In genomic region chr12:18828483-18828882, GRCh38 we compare ENCODE assay signal across 21 cellular contexts.
DNase-seq lines count a peak whose midpoint lies in the region; ATAC-seq, FAIRE-seq and TF ChIP-seq lines count a peak whose summit lies in the region.
"Had no signal": no experiment of that assay in that cellular context is flagged by ENCODE, and none has a peak within 500 bp of the region (broad histone marks: within the 10 kb centered on the region; RNA-seq: fewer than 3 reads in every experiment).

No MANE protein-coding gene starts in this region.

- no peak for TF ChIP-seq CTCF in bronchial epithelial cell (IDR thresholded peaks at IDR 0.05; ENCODE audit: insufficient read depth, low read length, severe bottlenecking)
- no peak for TF ChIP-seq CTCF in epithelial cell of esophagus (IDR thresholded peaks at IDR 0.05; ENCODE audit: insufficient read depth, low read depth, low read length, missing control alignments)
- no peak for TF ChIP-seq CTCF in dorsolateral prefrontal cortex (IDR thresholded peaks at IDR 0.05 in 54 of 56, conservative IDR thresholded peaks at IDR 0.05 in 2 of 56; ENCODE audit: low read depth in 1 of 56, partially characterized antibody in 56 of 56)

- H3K27ac ChIP-seq in small intestine (ENCODE audit: low read depth in 1 of 2, low read length in 1 of 2), result no peak overlapping the region
- no peak overlapping the region for H3K27ac ChIP-seq in dorsolateral prefrontal cortex
- H3K27ac ChIP-seq: 22Rv1; A549; BLaER1 treated with 17β-estradiol and CSF1 and Interleukin-3, amounts not matched to agents 10 nM and 100 nM; C4-2B had no signal

- ATAC-seq in left colon, result peak; percentile 84
- no peak for ATAC-seq in HG02678 (IDR thresholded peaks at IDR 0.05; ENCODE audit: unreplicated experiment)
- ATAC-seq: A549; CD8-positive, alpha-beta T cell had no signal

- H3K27me3 ChIP-seq in bronchial epithelial cell (ENCODE audit: control insufficient read depth, insufficient read depth, low read length) (no peaks in the 10 kb centered on the region), small intestine (ENCODE audit: control insufficient read depth in 2 of 2, insufficient read depth in 2 of 2, low read length in 2 of 2) (no peaks in the 10 kb centered on the region), dorsolateral prefrontal cortex (no peaks in the 10 kb centered on the region)
- H3K27me3 ChIP-seq: BLaER1 treated with 17β-estradiol and CSF1 and Interleukin-3, amounts not matched to agents 10 nM and 100 nM had no signal

- FAIRE-seq in bronchial epithelial cell (lab: Jason Lieb, UNC) (no peak), small intestine (lab: Jason Lieb, UNC) (no peak)
- FAIRE-seq: A549, D721Med, G401.6, GM12891 had no signal

- intact Hi-C loops in left colon (cut with DNase I, micrococcal nuclease) (no loop called here), dorsolateral prefrontal cortex (cut with DNase I) (no loop called here)

- H3K4me3 ChIP-seq in bronchial epithelial cell (ENCODE audit: low read depth, low read length), result no peak overlapping the region
- no peak overlapping the region for H3K4me3 ChIP-seq in epithelial cell of esophagus (ENCODE audit: low read length)
- no peak overlapping the region for H3K4me3 ChIP-seq in small intestine (ENCODE audit: low read depth in 1 of 2, low read length in 2 of 2)
- no peak overlapping the region for H3K4me3 ChIP-seq in dorsolateral prefrontal cortex
- H3K4me3 ChIP-seq: A549; BLaER1 treated with 17β-estradiol and CSF1 and Interleukin-3, amounts not matched to agents 10 nM and 100 nM had no signal

- no peaks in the 10 kb centered on the region for H3K4me1 ChIP-seq in small intestine (ENCODE audit: control insufficient read depth in 2 of 2, insufficient read depth in 1 of 2, low read depth in 1 of 2, low read length in 1 of 2)
- H3K4me1 ChIP-seq: A549, Caco-2 had no signal

- no peaks in the 10 kb centered on the region for H3K9me3 ChIP-seq in small intestine (ENCODE audit: control insufficient read depth, low read depth)
- H3K9me3 ChIP-seq: A549 had no signal

- H3K36me3 ChIP-seq in bronchial epithelial cell (ENCODE audit: control insufficient read depth, insufficient read depth, low read length), result no peaks in the 10 kb centered on the region
- H3K36me3 ChIP-seq in small intestine (ENCODE audit: control insufficient read depth in 2 of 2, insufficient read depth in 2 of 2, low read length in 2 of 2), result no peaks in the 10 kb centered on the region
- H3K36me3 ChIP-seq: BLaER1 treated with 17β-estradiol and CSF1 and Interleukin-3, amounts not matched to agents 10 nM and 100 nM had no signal

- DNase-seq in bronchial epithelial cell (ENCODE audit: low read depth), result peak; percentile 8
- peak; percentile 5 for DNase-seq in epithelial cell of esophagus (ENCODE audit: low read depth)
- no peak for DNase-seq in left colon
- peak; percentile 59 for DNase-seq in small intestine
- DNase-seq in dorsolateral prefrontal cortex, result no peak
- no peak for DNase-seq in activated naive CD4-positive, alpha-beta T cell treated with anti-CD3 and anti-CD28 coated beads, Interleukin-2, amount 50 U/mL, for 16 hours
- DNase-seq: AML-193; Caco-2; Calu3; CD4-positive, alpha-beta T cell; CD8-positive, alpha-beta T cell; DMS79 treated with DMSO at 0.1 percent for 48 hours; GF-D8 had no signal

Comparison
In these comparisons a context has a peak if more than half of its experiments do, and no peak if none do; other contexts are left out.
1. DNase-seq: peak in bronchial epithelial cell (single experiment), epithelial cell of esophagus (single experiment) and small intestine (single experiment); none in left colon (0 of 2), dorsolateral prefrontal cortex (0 of 10) and activated naive CD4-positive, alpha-beta T cell treated with anti-CD3 and anti-CD28 coated beads, Interleukin-2, amount 50 U/mL, for 16 hours (single experiment).